ENCODE assay signal across 17 cellular contexts in genomic region chr3:47867451-47868017, GRCh38.
"Had no signal": no experiment of that assay in that cellular context is flagged by ENCODE, and none has a peak within 500 bp of the region (broad histone marks: within the 10 kb centered on the region; RNA-seq: fewer than 3 reads in every experiment).

No MANE protein-coding gene starts in this region.

- H3K4me2 ChIP-seq: SK-N-SH had no signal

- H3K4me3 ChIP-seq: cardiac muscle cell, colonic mucosa, gastrocnemius medialis, heart left ventricle had no signal

- DNase-seq: activated CD4-positive, alpha-beta memory T cell treated with anti-CD3 and anti-CD28 coated beads, Interleukin-2, amount 10 ng/mL, durations not matched to agents 7 days and 5 days; activated CD4-positive, alpha-beta T cell treated with anti-CD3 and anti-CD28 coated beads for 4 hours; colonic mucosa; effector CD4-positive, alpha-beta T cell; gastrocnemius medialis; heart left ventricle; left colon; naive thymus-derived CD8-positive, alpha-beta T cell; SK-N-SH; stimulated activated CD4-positive, alpha-beta T cell treated with anti-CD3 and anti-CD28 coated beads, Interleukin-15, amount 100 ng/mL, for 24 hours; stimulated activated CD4-positive, alpha-beta T cell treated with anti-CD3 and anti-CD28 coated beads, Interleukin-4, amount 100 ng/mL, for 1 hour; stimulated activated naive CD4-positive, alpha-beta T cell; T-helper 1 cell had no signal

- H3K4me3 Mint-ChIP-seq: activated CD4-positive, alpha-beta memory T cell treated with anti-CD3 and anti-CD28 coated beads, Interleukin-2, amount 10 ng/mL, durations not matched to agents 7 days and 5 days; naive thymus-derived CD8-positive, alpha-beta T cell; type B pancreatic cell; WTC11 had no signal

- ATAC-seq: gastrocnemius medialis; left colon; naive thymus-derived CD8-positive, alpha-beta T cell; WTC11 had no signal

- H3K27me3 Mint-ChIP-seq: activated CD4-positive, alpha-beta memory T cell treated with anti-CD3 and anti-CD28 coated beads, Interleukin-2, amount 10 ng/mL, durations not matched to agents 7 days and 5 days; naive thymus-derived CD8-positive, alpha-beta T cell; type B pancreatic cell had no signal

- H3K9me3 ChIP-seq: colonic mucosa, gastrocnemius medialis, heart left ventricle, neutrophil, SK-N-SH had no signal

- H3K4me1 ChIP-seq: colonic mucosa, gastrocnemius medialis had no signal

- H3K27ac Mint-ChIP-seq: activated CD4-positive, alpha-beta memory T cell treated with anti-CD3 and anti-CD28 coated beads, Interleukin-2, amount 10 ng/mL, durations not matched to agents 7 days and 5 days; naive thymus-derived CD8-positive, alpha-beta T cell; type B pancreatic cell; WTC11 had no signal

- H3K27me3 ChIP-seq: cardiac muscle cell, colonic mucosa, gastrocnemius medialis, heart left ventricle, neutrophil had no signal

- H3K9me3 Mint-ChIP-seq: activated CD4-positive, alpha-beta memory T cell treated with anti-CD3 and anti-CD28 coated beads, Interleukin-2, amount 10 ng/mL, durations not matched to agents 7 days and 5 days; naive thymus-derived CD8-positive, alpha-beta T cell; type B pancreatic cell; WTC11 had no signal

- H3K9ac ChIP-seq: SK-N-SH had no signal

- H3K9me2 ChIP-seq: SK-N-SH had no signal

- H3K4me1 Mint-ChIP-seq: activated CD4-positive, alpha-beta memory T cell treated with anti-CD3 and anti-CD28 coated beads, Interleukin-2, amount 10 ng/mL, durations not matched to agents 7 days and 5 days; naive thymus-derived CD8-positive, alpha-beta T cell; WTC11 had no signal

- H3K27ac ChIP-seq: cardiac muscle cell, colonic mucosa, heart left ventricle, neutrophil had no signal
